9 cellular contexts compared by ENCODE assay signal in genomic region chr3:157543491-157544035, GRCh38. TPM values are rescaled to one million over a fixed set of nuclear protein-coding genes. Genes with fewer than 3 reads are reported as not detected.
DNase-seq lines count a peak whose midpoint lies in the region; ATAC-seq and TF ChIP-seq lines count a peak whose summit lies in the region.
"Had no signal": no experiment of that assay in that cellular context is flagged by ENCODE, and none has a peak within 500 bp of the region (broad histone marks: within the 10 kb centered on the region; RNA-seq: fewer than 3 reads in every experiment).

No MANE protein-coding gene starts in this region.

- no peaks in the 10 kb centered on the region for H3K4me1 Mint-ChIP-seq in Caco-2 (ENCODE audit: low read depth, unreplicated experiment)
- no peaks in the 10 kb centered on the region for H3K4me1 Mint-ChIP-seq in brain
- H3K4me1 Mint-ChIP-seq in activated CD4-positive, alpha-beta T cell treated with anti-CD3 and anti-CD28 coated beads, Interleukin-2, amount 10 ng/mL, durations not matched to agents 7 days and 5 days: no peaks in the 10 kb centered on the region
- H3K4me1 Mint-ChIP-seq: CD8-positive, alpha-beta memory T cell had no signal

- no peak overlapping the region for H3K4me2 ChIP-seq in Karpas-422 (ENCODE audit: low read depth, low read length, poor library complexity, severe bottlenecking)

- H3K9me3 ChIP-seq in Caco-2 (no peaks in the 10 kb centered on the region), right atrium auricular region (peaks cover 0 to 6% of the 10 kb centered on the region in 2 donors), Karpas-422 (ENCODE audit: low read length) (no peaks in the 10 kb centered on the region)

- H3K36me3 Mint-ChIP-seq in Caco-2 (ENCODE audit: insufficient read depth, unreplicated experiment): no peaks in the 10 kb centered on the region
- no peaks in the 10 kb centered on the region for H3K36me3 Mint-ChIP-seq in brain
- H3K36me3 Mint-ChIP-seq in activated CD4-positive, alpha-beta T cell treated with anti-CD3 and anti-CD28 coated beads, Interleukin-2, amount 10 ng/mL, durations not matched to agents 7 days and 5 days (ENCODE audit: low read depth): no peaks in the 10 kb centered on the region
- H3K36me3 Mint-ChIP-seq: CD8-positive, alpha-beta memory T cell had no signal

- no peaks in the 10 kb centered on the region for H3K4me1 ChIP-seq in Caco-2
- H3K4me1 ChIP-seq in right atrium auricular region: peaks cover 0 to 4% of the 10 kb centered on the region in 2 donors
- H3K4me1 ChIP-seq in rectal smooth muscle tissue (ENCODE audit: control insufficient read depth, insufficient read depth, low read length): no peaks in the 10 kb centered on the region
- H3K4me1 ChIP-seq in Karpas-422 (ENCODE audit: low read length): no peaks in the 10 kb centered on the region

- intact Hi-C loops in Caco-2 (cut with micrococcal nuclease; ENCODE audit: unreplicated experiment): no loop called here

- no peaks in the 10 kb centered on the region for H4K20me1 ChIP-seq in Karpas-422 (ENCODE audit: insufficient read depth, low read depth, low read length)

- no peak overlapping the region for H2AFZ ChIP-seq in Karpas-422 (ENCODE audit: low read length)

- H3K4me3 ChIP-seq in Caco-2 (ENCODE audit: low read depth, low read length) (no peak overlapping the region; the same call in 1 of the 2 replicates), right atrium auricular region (peak overlapping the region; percentile 35 to 45), rectal smooth muscle tissue (ENCODE audit: low read length) (peak overlapping the region; percentile 60), Karpas-422 (ENCODE audit: low read length) (no peak overlapping the region)

- TF ChIP-seq CTCF in Caco-2 (IDR thresholded peaks at IDR 0.05; ENCODE audit: insufficient read depth in 1 of 2, low read depth in 1 of 2, low read length in 1 of 2, severe bottlenecking in 1 of 2, unreplicated experiment in 1 of 2) (no peak), brain (conservative IDR thresholded peaks at IDR 0.05) (no peak), right atrium auricular region (IDR thresholded peaks at IDR 0.05) (no peak)

- no peaks in the 10 kb centered on the region for H3K79me2 ChIP-seq in Karpas-422 (ENCODE audit: low read length)

- no TSS peak for BruUV-seq in Caco-2 (replicated peaks; lab: Mats Ljungman, UMichigan)

- H3K27me3 ChIP-seq in Caco-2 (replicated peaks; ENCODE audit: control insufficient read depth, insufficient read depth, low read length): no peaks in the 10 kb centered on the region
- no peaks in the 10 kb centered on the region for H3K27me3 ChIP-seq in right atrium auricular region
- H3K27me3 ChIP-seq in rectal smooth muscle tissue (ENCODE audit: control insufficient read depth, insufficient read depth, low read length): no peaks in the 10 kb centered on the region
- no peaks in the 10 kb centered on the region for H3K27me3 ChIP-seq in Karpas-422 (ENCODE audit: low read length)

- peaks cover 20% of the 10 kb centered on the region for H3K27me3 Mint-ChIP-seq in Caco-2 (ENCODE audit: insufficient read depth, unreplicated experiment)
- peaks cover 11% of the 10 kb centered on the region for H3K27me3 Mint-ChIP-seq in brain
- H3K27me3 Mint-ChIP-seq in activated CD4-positive, alpha-beta T cell treated with anti-CD3 and anti-CD28 coated beads, Interleukin-2, amount 10 ng/mL, durations not matched to agents 7 days and 5 days: peaks cover 32% of the 10 kb centered on the region

- POLR2A ChIA-PET in Caco-2 (lab: Charles Lee): no interaction called here
- POLR2A ChIA-PET in activated CD4-positive, alpha-beta T cell treated with anti-CD3 and anti-CD28 coated beads, Interleukin-2, amount 10 ng/mL, durations not matched to agents 7 days and 5 days (lab: Charles Lee): interaction anchor here (0.6 kb wide), 1 partner anchor 11 kb away, joined by 3 read pairs; no protein-coding TSS in a partner anchor

- H3K36me3 ChIP-seq in Caco-2 (ENCODE audit: control insufficient read depth, insufficient read depth, low read length): no peaks in the 10 kb centered on the region
- H3K36me3 ChIP-seq in right atrium auricular region: no peaks in the 10 kb centered on the region
- H3K36me3 ChIP-seq in rectal smooth muscle tissue (ENCODE audit: control insufficient read depth, insufficient read depth, low read length): no peaks in the 10 kb centered on the region
- H3K36me3 ChIP-seq in Karpas-422 (ENCODE audit: insufficient read depth, low read length): no peaks in the 10 kb centered on the region

- no peak for ATAC-seq in GM21367 (IDR thresholded peaks at IDR 0.05; ENCODE audit: unreplicated experiment)

- H3K4me3 Mint-ChIP-seq in Caco-2 (ENCODE audit: unreplicated experiment) (peak overlapping the region; percentile 59), brain (peak overlapping the region in 3 of 5 experiments; percentile 57 to 76 (median 71))
- no peak overlapping the region for H3K4me3 Mint-ChIP-seq in activated CD4-positive, alpha-beta T cell treated with anti-CD3 and anti-CD28 coated beads, Interleukin-2, amount 10 ng/mL, durations not matched to agents 7 days and 5 days
- H3K4me3 Mint-ChIP-seq: CD8-positive, alpha-beta memory T cell had no signal

- H3K9ac ChIP-seq in rectal smooth muscle tissue (ENCODE audit: low read length) (no peak overlapping the region), Karpas-422 (ENCODE audit: low read length) (no peak overlapping the region)

- DNase-seq in Caco-2 (no peak), right atrium auricular region (ENCODE audit: low spot score) (no peak), Karpas-422 (no peak)
- no peak for DNase-seq in activated CD4-positive, alpha-beta T cell treated with anti-CD3 and anti-CD28 coated beads, Interleukin-2, amount 10 ng/mL, durations not matched to agents 7 days and 5 days
- DNase-seq in stimulated activated naive CD4-positive, alpha-beta T cell treated with Interleukin-2 at 50 U/mL for 16 hours (lab: John Stamatoyannopoulos, UW): no peak
- DNase-seq: CD8-positive, alpha-beta memory T cell had no signal

- H3K27ac ChIP-seq in right atrium auricular region: peak overlapping the region; percentile 4 to 57
- no peak overlapping the region for H3K27ac ChIP-seq in rectal smooth muscle tissue (ENCODE audit: low read depth, low read length)
- H3K27ac ChIP-seq in Karpas-422 (ENCODE audit: low read length): no peak overlapping the region

- H3K9me2 ChIP-seq in Karpas-422 (replicated peaks; ENCODE audit: insufficient read depth, low read length): no peaks in the 10 kb centered on the region

- CTCF ChIA-PET in Caco-2 (lab: Charles Lee): interaction anchor here (0.8 to 1.2 kb wide), 2 partner anchors 9 to 29 kb away, joined by 3 to 4 read pairs; no protein-coding TSS in a partner anchor
- CTCF ChIA-PET in activated CD4-positive, alpha-beta T cell treated with anti-CD3 and anti-CD28 coated beads, Interleukin-2, amount 10 ng/mL, durations not matched to agents 7 days and 5 days (lab: Charles Lee): interaction anchor here (1.0 kb wide), 1 partner anchor 16 kb away, joined by 3 read pairs; no protein-coding TSS in a partner anchor

- no peaks in the 10 kb centered on the region for H3K9me3 Mint-ChIP-seq in Caco-2 (ENCODE audit: unreplicated experiment)
- H3K9me3 Mint-ChIP-seq in brain: peaks cover 8 to 21% (median 12%) of the 10 kb centered on the region in 5 experiments
- H3K9me3 Mint-ChIP-seq in activated CD4-positive, alpha-beta T cell treated with anti-CD3 and anti-CD28 coated beads, Interleukin-2, amount 10 ng/mL, durations not matched to agents 7 days and 5 days: no peaks in the 10 kb centered on the region

- H3K27ac Mint-ChIP-seq in Caco-2 (ENCODE audit: unreplicated experiment) (no peak overlapping the region), brain (no peak overlapping the region)
- no peak overlapping the region for H3K27ac Mint-ChIP-seq in activated CD4-positive, alpha-beta T cell treated with anti-CD3 and anti-CD28 coated beads, Interleukin-2, amount 10 ng/mL, durations not matched to agents 7 days and 5 days
- H3K27ac Mint-ChIP-seq: CD8-positive, alpha-beta memory T cell had no signal

RNA-seq across cellular contexts. Expression of gene VEPH1, which starts 40.3 kb away (rescaled TPM):
- total RNA-seq in Caco-2 (2022) (11.0 and 12.0 TPM in 2 replicates), right atrium auricular region (under 1 TPM; 0.48 to 0.86 TPM)
- polyA plus RNA-seq in brain (ENCODE audit: insufficient read depth, low read depth, low replicate concordance): 0.88 TPM
- total RNA-seq in activated CD4-positive, alpha-beta T cell treated with anti-CD3 and anti-CD28 coated beads, Interleukin-2, amount 10 ng/mL, durations not matched to agents 7 days and 5 days: not detected
- not detected in 2 replicates for total RNA-seq in Karpas-422 (2014; rRNA removed; shearing (Covaris generic); ENCODE audit: low replicate concordance)
- total RNA-seq: CD8-positive, alpha-beta memory T cell had no signal
- polyA plus RNA-seq: CD8-positive, alpha-beta memory T cell had no signal

Comparison
In these comparisons a context has a peak if more than half of its experiments do, and no peak if none do; other contexts are left out.
1. H3K4me3 ChIP-seq: peak in right atrium auricular region (2 of 2) and rectal smooth muscle tissue (single experiment); none in Caco-2 (single experiment) and Karpas-422 (single experiment).
2. H3K27ac ChIP-seq: peak in right atrium auricular region (2 of 2); none in rectal smooth muscle tissue (single experiment) and Karpas-422 (single experiment).